1 cellular context compared by ENCODE assay signal in genomic region chr22:24938741-24939341, GRCh38.
A peak's percentile ranks its signal among the peaks of the same experiment; 100 is the strongest.
TF ChIP-seq lines count a peak whose summit lies in the region.

No MANE protein-coding gene starts in this region.

TF ChIP-seq in K562, 482 proteins besides CTCF, POLR2A, EP300 and RAD21 (continued from another document):
- TF ChIP-seq ZNF766 (CRISPR knock-in tag; conservative IDR thresholded peaks at IDR 0.05) = no peak
- TF ChIP-seq YY1 (IDR thresholded peaks at IDR 0.05; ENCODE audit: borderline replicate concordance in 1 of 3, control insufficient read depth in 1 of 3, extremely low read depth in 1 of 3, insufficient read depth in 3 of 3, insufficient read length in 1 of 3, insufficient replicate concordance in 2 of 3, low read depth in 1 of 3, low read length in 2 of 3) = peak in 1 of 3 experiments; percentile 29
- TF ChIP-seq ZNF780A (CRISPR knock-in tag; IDR thresholded peaks at IDR 0.05) = no peak
- no peak for TF ChIP-seq GTF2F1 (IDR thresholded peaks at IDR 0.05; ENCODE audit: low read depth, low read length)
- no peak for TF ChIP-seq BRF1 (IDR thresholded peaks at IDR 0.05; ENCODE audit: borderline replicate concordance, extremely low read depth, insufficient read length)
